ENCODE assay signal across 20 cellular contexts in genomic region chr5:169938439-169938838, GRCh38. TPM values are rescaled to one million over a fixed set of nuclear protein-coding genes. Genes with fewer than 3 reads are reported as not detected.
"Had no signal": no experiment of that assay in that cellular context is flagged by ENCODE, and none has a peak within 500 bp of the region (broad histone marks: within the 10 kb centered on the region; RNA-seq: fewer than 3 reads in every experiment).

No MANE protein-coding gene starts in this region.

- DNase-seq: cortex of kidney; effector CD8-positive, alpha-beta T cell; effector memory CD8-positive, alpha-beta T cell; endodermal cell; erythroblast; foreskin melanocyte; gastrocnemius medialis; glutamatergic neuron; head of caudate nucleus; heart right ventricle; hippocampal formation; left cardiac atrium; left lung; left ventricle myocardium superior; lower lobe of right lung; mesenchymal stem cell; mucosa of descending colon; naive B cell had no signal

- H3K4me3 ChIP-seq: esophagus muscularis mucosa, gastrocnemius medialis, heart right ventricle, left lung, lower lobe of right lung, mucosa of descending colon had no signal

- H3K27ac ChIP-seq: epithelial cell of prostate, esophagus muscularis mucosa, gastrocnemius medialis, heart right ventricle, left lung, lower lobe of right lung had no signal

- H3K27me3 ChIP-seq: gastrocnemius medialis, left lung had no signal

- H3K9me3 ChIP-seq: esophagus muscularis mucosa, gastrocnemius medialis, heart right ventricle, left lung, lower lobe of right lung, mucosa of descending colon had no signal

- H3K36me3 ChIP-seq: esophagus muscularis mucosa, gastrocnemius medialis, heart right ventricle, left lung, lower lobe of right lung had no signal

- ATAC-seq: effector memory CD8-positive, alpha-beta T cell; gastrocnemius medialis; heart right ventricle; left cardiac atrium; left lung; left ventricle myocardium superior; lower lobe of right lung; mucosa of descending colon had no signal

- H3K4me1 ChIP-seq: esophagus muscularis mucosa, gastrocnemius medialis, heart right ventricle, left lung, lower lobe of right lung had no signal

RNA-seq across cellular contexts. Expression of gene INSYN2B, which starts 41.9 kb away (rescaled TPM):
- total RNA-seq: endodermal cell, esophagus muscularis mucosa, lower lobe of right lung had no signal
